In the genomic region with DNA sequence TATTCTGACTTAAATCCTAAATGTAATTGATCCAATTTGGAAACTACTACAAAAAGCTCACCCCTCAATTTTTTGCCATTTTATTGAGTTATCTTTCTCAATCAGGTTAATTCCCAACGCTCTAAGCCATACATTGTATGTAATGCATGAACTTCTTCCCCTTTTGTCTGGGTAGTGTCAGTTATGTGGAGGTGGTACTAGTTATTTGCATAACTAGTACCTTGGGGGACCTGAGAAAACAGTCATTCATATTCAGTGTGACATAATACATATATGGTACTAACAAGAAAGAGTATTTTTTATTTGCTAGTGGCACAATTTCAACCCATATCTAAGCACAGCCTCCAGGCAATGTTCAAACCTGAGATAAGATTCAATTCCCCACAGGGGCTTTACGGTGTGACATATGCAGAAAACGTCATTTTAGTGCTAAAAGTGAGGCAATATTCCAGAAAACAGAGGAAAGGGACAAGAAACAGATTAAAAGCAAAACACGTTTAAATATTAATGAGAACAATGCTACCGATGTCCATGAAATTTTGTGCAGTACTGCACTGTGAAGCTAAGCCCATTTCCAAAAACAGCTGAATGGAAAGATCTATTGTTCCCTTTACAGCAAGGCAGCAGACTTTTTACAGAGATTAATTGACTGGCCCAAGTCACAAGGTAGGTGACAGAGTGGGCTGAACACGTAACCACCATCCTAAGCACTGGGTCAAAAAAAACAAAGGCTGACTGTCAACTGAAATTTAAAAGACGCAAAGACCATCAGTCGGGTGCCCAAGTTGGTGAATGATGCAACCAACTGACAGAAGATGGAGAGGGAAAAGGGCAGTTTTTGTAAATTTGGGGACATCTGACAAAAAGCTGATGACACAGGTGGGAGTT, we compare ENCODE assay signal across 1 cellular context.
A peak's percentile ranks its signal among the peaks of the same experiment; 100 is the strongest.
TF ChIP-seq lines count a peak whose summit lies in the region.

No MANE protein-coding gene starts in this region.

TF ChIP-seq in HepG2, 621 proteins besides CTCF, POLR2A, EP300 and RAD21:
- 0 out of 2 replicates have a peak, but pooled peaks have one; percentile 4 for TF ChIP-seq THAP11 (CRISPR knock-in tag; IDR thresholded peaks at IDR 0.05)
- TF ChIP-seq ATF4 (CRISPR knock-in tag; IDR thresholded peaks at IDR 0.05): peak in 1 of 2 experiments; percentile 86; a peak in 2 of 4 replicates
- TF ChIP-seq MAFK (conservative IDR thresholded peaks at IDR 0.05 in 1 of 2, IDR thresholded peaks at IDR 0.05 in 1 of 2; ENCODE audit: low read length in 2 of 2): no peak
- TF ChIP-seq CEBPG (CRISPR knock-in tag; IDR thresholded peaks at IDR 0.05): peak; percentile 79
- TF ChIP-seq PAF1 (CRISPR knock-in tag; IDR thresholded peaks at IDR 0.05): no peak
- TF ChIP-seq GFI1 (CRISPR knock-in tag; IDR thresholded peaks at IDR 0.05; ENCODE audit: borderline replicate concordance): 0 out of 2 replicates have a peak, but pooled peaks have one; percentile 6
- 0 out of 2 replicates have a peak, but pooled peaks have one; percentile 12 for TF ChIP-seq ATF7-NPFF (CRISPR knock-in tag; IDR thresholded peaks at IDR 0.05; ENCODE audit: low read depth)
- TF ChIP-seq CEBPB (IDR thresholded peaks at IDR 0.05; ENCODE audit: borderline replicate concordance, low read depth, low read length): peak; percentile 56; the same call in 1 of the 2 replicates
TF ChIP-seq in HepG2: peak in this region for 6.
